18 cellular contexts compared by ENCODE assay signal in genomic region chr4:2565533-2565932, GRCh38. TPM values are rescaled to one million over a fixed set of nuclear protein-coding genes. Genes with fewer than 3 reads are reported as not detected.
DNase-seq lines count a peak whose midpoint lies in the region; ATAC-seq, FAIRE-seq and TF ChIP-seq lines count a peak whose summit lies in the region.
"Had no signal": no experiment of that assay in that cellular context is flagged by ENCODE, and none has a peak within 500 bp of the region (broad histone marks: within the 10 kb centered on the region; RNA-seq: fewer than 3 reads in every experiment).

No MANE protein-coding gene starts in this region.

- H3K27me3 ChIP-seq in right atrium auricular region (no peaks in the 10 kb centered on the region), mesendoderm (ENCODE audit: insufficient read depth, low read length, poor library complexity) (no peaks in the 10 kb centered on the region), psoas muscle (ENCODE audit: insufficient read depth in 3 of 3, low read length in 2 of 3) (no peaks in the 10 kb centered on the region)
- H3K27me3 ChIP-seq: BLaER1 treated with 17β-estradiol and CSF1 and Interleukin-3, amounts not matched to agents 10 nM and 100 nM had no signal

- no peak overlapping the region for H3K56ac ChIP-seq in mesendoderm (ENCODE audit: low read length)

- H3K4me1 ChIP-seq in right atrium auricular region (peaks cover 0 to 8% of the 10 kb centered on the region in 2 donors), mesendoderm (ENCODE audit: control insufficient read depth, low read depth, low read length) (peaks cover 2% of the 10 kb centered on the region), psoas muscle (peaks cover 20% of the 10 kb centered on the region)

- peaks cover 17% of the 10 kb centered on the region for H3K79me1 ChIP-seq in mesendoderm (ENCODE audit: low read length)

- TF ChIP-seq CTCF in right atrium auricular region (IDR thresholded peaks at IDR 0.05): no peak
- no peak for TF ChIP-seq CTCF in psoas muscle (IDR thresholded peaks at IDR 0.05)

- H3K4ac ChIP-seq in mesendoderm (ENCODE audit: low read depth, low read length): peak overlapping the region; percentile 31

- H3K4me2 ChIP-seq in mesendoderm (ENCODE audit: low read length): no peak overlapping the region
- H3K4me2 ChIP-seq: BLaER1 treated with 17β-estradiol and CSF1 and Interleukin-3, amounts not matched to agents 10 nM and 100 nM had no signal

- no peak overlapping the region for H2BK15ac ChIP-seq in mesendoderm (replicated peaks; ENCODE audit: low read depth)

- no peak overlapping the region for H4K8ac ChIP-seq in mesendoderm (ENCODE audit: low read depth, low read length)

- peaks cover 50% of the 10 kb centered on the region for H3K79me2 ChIP-seq in mesendoderm (ENCODE audit: control insufficient read depth, insufficient read depth, low read length)

- peak; percentile 29 for ATAC-seq in left ventricle myocardium superior
- ATAC-seq in psoas muscle: peak in 3 of 4 donors; percentile 77 to 82 (median 78)
- ATAC-seq: CD8-positive, alpha-beta T cell; GM12878 had no signal

- H2BK120ac ChIP-seq in mesendoderm (ENCODE audit: low read depth, low read length): no peak overlapping the region

- DNase-seq in left ventricle myocardium superior (no peak), right atrium auricular region (ENCODE audit: low spot score) (no peak), mesendoderm (no peak), psoas muscle (no peak), retina (no peak), MV-4-11 (lab: John Stamatoyannopoulos, UW) (no peak), RCC 7860 (ENCODE audit: low spot score) (no peak)
- DNase-seq: Calu3; CD8-positive, alpha-beta T cell; DMS 273 treated with DMSO at 0.1 percent for 48 hours; DMS53; DND-41; EL; GM23248; HCEC 1CT had no signal

- H3K9me3 ChIP-seq in right atrium auricular region (no peaks in the 10 kb centered on the region), psoas muscle (no peaks in the 10 kb centered on the region)
- H3K9me3 ChIP-seq: BLaER1 treated with 17β-estradiol and CSF1 and Interleukin-3, amounts not matched to agents 10 nM and 100 nM had no signal

- WGBS in mesendoderm (ENCODE audit: extremely low coverage, insufficient coverage, low lambda C conversion rate): no CpG with 5 or more reads among the region's 4 CpGs
- WGBS in psoas muscle, 3 donors: 64 to 83% (median 69%) methylated on average over 4 of the region's 4 CpGs

- no peaks in the 10 kb centered on the region for H3K36me3 ChIP-seq in right atrium auricular region
- no peaks in the 10 kb centered on the region for H3K36me3 ChIP-seq in mesendoderm (ENCODE audit: control insufficient read depth, insufficient read depth, low read length)
- peaks cover 0 to 14% of the 10 kb centered on the region in 2 donors for H3K36me3 ChIP-seq in psoas muscle (ENCODE audit: insufficient read depth in 1 of 2, low read depth in 1 of 2)

- FAIRE-seq in RCC 7860 (lab: Jason Lieb, UNC): no peak
- FAIRE-seq: GM12878 had no signal

- H3K27ac ChIP-seq in right atrium auricular region: no peak overlapping the region
- no peak overlapping the region for H3K27ac ChIP-seq in mesendoderm (ENCODE audit: low read depth, low read length)
- H3K27ac ChIP-seq in psoas muscle: no peak overlapping the region
- H3K27ac ChIP-seq: BLaER1 treated with 17β-estradiol and CSF1 and Interleukin-3, amounts not matched to agents 10 nM and 100 nM; GM23248; HL-60 had no signal

- intact Hi-C loops in left ventricle myocardium superior (cut with micrococcal nuclease): no loop called here
- intact Hi-C loops in psoas muscle (cut with DNase I): no loop called here

- H3K23ac ChIP-seq in mesendoderm (ENCODE audit: low read length): no peak overlapping the region

- no peak overlapping the region for H4K5ac ChIP-seq in mesendoderm (ENCODE audit: low read length)

- H3K4me3 ChIP-seq in right atrium auricular region (no peak overlapping the region), mesendoderm (ENCODE audit: low read length) (no peak overlapping the region), psoas muscle (no peak overlapping the region)
- H3K4me3 ChIP-seq: BLaER1 treated with 17β-estradiol and CSF1 and Interleukin-3, amounts not matched to agents 10 nM and 100 nM; GM12878; GM23248 had no signal

- no peak overlapping the region for H3K18ac ChIP-seq in mesendoderm (ENCODE audit: low read length)

- H2BK5ac ChIP-seq in mesendoderm (ENCODE audit: low read length): no peak overlapping the region

- no peak overlapping the region for H2AK5ac ChIP-seq in mesendoderm (ENCODE audit: low read length)

- H3K9ac ChIP-seq in mesendoderm (ENCODE audit: low read length): no peak overlapping the region
- H3K9ac ChIP-seq: BLaER1 treated with 17β-estradiol and CSF1 and Interleukin-3, amounts not matched to agents 10 nM and 100 nM; GM23248 had no signal

RNA-seq across cellular contexts. Expression of gene FAM193A, which starts 29.1 kb away (rescaled TPM):
- total RNA-seq in left ventricle myocardium superior (16.0 TPM), right atrium auricular region (10 to 100 TPM; 14.6 to 17.0 TPM), psoas muscle (10 to 100 TPM; 14.6 to 20.0 (median 17.9) TPM)
- polyA plus RNA-seq in mesendoderm (2013, experiment 1 of 2): 13.5 TPM
- polyA plus RNA-seq in mesendoderm (2013, experiment 2 of 2): 13.9 TPM
- polyA plus RNA-seq in psoas muscle: 10 to 100 TPM in 1 of 3 donors, 1 to 10 TPM in 2; 7.5 to 14.4 (median 9.3) TPM
